Comparison of ENCODE assay signal across 26 cellular contexts in the genomic region with DNA sequence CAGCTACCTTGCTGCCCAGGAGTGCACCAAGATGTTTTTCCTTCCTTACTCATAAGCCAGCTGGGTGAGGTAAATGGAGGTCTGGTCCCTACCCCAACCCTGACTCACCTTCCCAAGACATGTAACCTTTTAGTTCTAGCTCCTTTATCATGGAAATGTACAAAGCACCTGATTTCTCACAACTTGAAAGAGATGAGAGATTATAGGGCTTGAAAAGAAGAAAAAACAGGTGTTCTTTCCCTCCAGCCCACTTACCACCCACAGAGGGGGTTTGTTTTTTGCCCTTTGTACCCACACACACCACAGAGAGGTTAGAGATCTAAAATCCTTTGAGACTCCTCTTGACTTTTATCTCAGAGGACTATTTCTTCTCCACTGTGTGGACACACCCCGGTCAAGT. TPM values are rescaled to one million over a fixed set of nuclear protein-coding genes. Genes with fewer than 3 reads are reported as not detected.
A peak's percentile ranks its signal among the peaks of the same experiment; 100 is the strongest.
DNase-seq lines count a peak whose midpoint lies in the region; ATAC-seq, FAIRE-seq and TF ChIP-seq lines count a peak whose summit lies in the region.
"Had no signal": no experiment of that assay in that cellular context is flagged by ENCODE, and none has a peak within 500 bp of the region (broad histone marks: within the 10 kb centered on the region; RNA-seq: fewer than 3 reads in every experiment).

No MANE protein-coding gene starts in this region.

- H3K4me3 Mint-ChIP-seq in activated CD4-positive, alpha-beta T cell treated with anti-CD3 and anti-CD28 coated beads, Interleukin-2, amount 10 ng/mL, durations not matched to agents 24 days and 14 days: peak overlapping the region; percentile 22
- no peak overlapping the region for H3K4me3 Mint-ChIP-seq in activated naive CD8-positive, alpha-beta T cell treated with anti-CD3 and anti-CD28 coated beads, Interleukin-2, amount 50 U/mL, for 24 hours
- H3K4me3 Mint-ChIP-seq: B cell; effector memory CD8-positive, alpha-beta T cell; immature natural killer cell had no signal

- H2AFZ ChIP-seq in KMS-11 (ENCODE audit: low read depth): no peak overlapping the region

- H3K4me1 ChIP-seq in BLaER1: peaks cover 57% of the 10 kb centered on the region
- H3K4me1 ChIP-seq in KMS-11 (ENCODE audit: low read depth, poor library complexity, severe bottlenecking): peaks cover 59% of the 10 kb centered on the region
- H3K4me1 ChIP-seq in kidney (ENCODE audit: control insufficient read depth in 1 of 2, insufficient read depth in 1 of 2, low read depth in 1 of 2, low read length in 2 of 2): no peaks in the 10 kb centered on the region
- H3K4me1 ChIP-seq: breast epithelium, foreskin keratinocyte, psoas muscle, thyroid gland had no signal

- no peaks in the 10 kb centered on the region for H3K9me3 ChIP-seq in BLaER1
- H3K9me3 ChIP-seq in kidney (ENCODE audit: control insufficient read depth in 1 of 2, low read length in 2 of 2): no peaks in the 10 kb centered on the region
- H3K9me3 ChIP-seq: breast epithelium, left lung, psoas muscle, thyroid gland had no signal

- peak; percentile 75 for ATAC-seq in activated naive CD8-positive, alpha-beta T cell treated with anti-CD3 and anti-CD28 coated beads, Interleukin-2, amount 50 U/mL, for 24 hours
- ATAC-seq: effector memory CD8-positive, alpha-beta T cell; esophagus mucosa; foreskin keratinocyte; left lung; psoas muscle had no signal

- H3K27ac ChIP-seq in BLaER1: no peak overlapping the region
- peak overlapping the region; percentile 94; the same call in 1 of the 2 replicates for H3K27ac ChIP-seq in KMS-11
- no peak overlapping the region for H3K27ac ChIP-seq in kidney (ENCODE audit: low read depth in 2 of 2, low read length in 2 of 2)
- H3K27ac ChIP-seq: breast epithelium, foreskin keratinocyte, left lung, psoas muscle, thyroid gland had no signal

- TF ChIP-seq CTCF in KMS-11 (conservative IDR thresholded peaks at IDR 0.05; ENCODE audit: low read depth, low read length) (no peak), kidney (IDR thresholded peaks at IDR 0.05; ENCODE audit: borderline replicate concordance, extremely low read depth, insufficient read depth) (no peak)

- H3K9me3 Mint-ChIP-seq in activated CD4-positive, alpha-beta T cell treated with anti-CD3 and anti-CD28 coated beads, Interleukin-2, amount 10 ng/mL, durations not matched to agents 24 days and 14 days: peaks cover 3% of the 10 kb centered on the region
- H3K9me3 Mint-ChIP-seq in activated naive CD8-positive, alpha-beta T cell treated with anti-CD3 and anti-CD28 coated beads, Interleukin-2, amount 50 U/mL, for 24 hours: no peaks in the 10 kb centered on the region
- H3K9me3 Mint-ChIP-seq: effector memory CD8-positive, alpha-beta T cell had no signal

- H3K4me2 ChIP-seq in BLaER1: peak overlapping the region; percentile 21; the same call in 1 of the 2 replicates
- H3K4me2 ChIP-seq in KMS-11: peak overlapping the region; percentile 99

- H3K36me3 ChIP-seq in BLaER1: no peaks in the 10 kb centered on the region
- H3K36me3 ChIP-seq in KMS-11 (ENCODE audit: insufficient read depth): no peaks in the 10 kb centered on the region
- no peaks in the 10 kb centered on the region for H3K36me3 ChIP-seq in kidney (ENCODE audit: control insufficient read depth in 1 of 2, insufficient read depth in 2 of 2, low read length in 2 of 2)
- H3K36me3 ChIP-seq: breast epithelium, thyroid gland had no signal

- intact Hi-C loops in activated CD4-positive, alpha-beta T cell treated with anti-CD3 and anti-CD28 coated beads, Interleukin-2, amount 10 ng/mL, durations not matched to agents 24 days and 14 days (cut with micrococcal nuclease): no loop called here
- intact Hi-C loops in kidney (cut with DNase I): no loop called here

- peaks cover 30% of the 10 kb centered on the region for H3K36me3 Mint-ChIP-seq in activated CD4-positive, alpha-beta T cell treated with anti-CD3 and anti-CD28 coated beads, Interleukin-2, amount 10 ng/mL, durations not matched to agents 24 days and 14 days (ENCODE audit: low read depth)
- no peaks in the 10 kb centered on the region for H3K36me3 Mint-ChIP-seq in activated naive CD8-positive, alpha-beta T cell treated with anti-CD3 and anti-CD28 coated beads, Interleukin-2, amount 50 U/mL, for 24 hours (ENCODE audit: low read depth)

- H3K27me3 ChIP-seq in BLaER1 (no peaks in the 10 kb centered on the region), KMS-11 (ENCODE audit: insufficient read depth, low read depth) (no peaks in the 10 kb centered on the region)
- H3K27me3 ChIP-seq: breast epithelium, left lung, thyroid gland had no signal

- no peak overlapping the region for H3K27ac Mint-ChIP-seq in activated CD4-positive, alpha-beta T cell treated with anti-CD3 and anti-CD28 coated beads, Interleukin-2, amount 10 ng/mL, durations not matched to agents 24 days and 14 days
- H3K27ac Mint-ChIP-seq in activated naive CD8-positive, alpha-beta T cell treated with anti-CD3 and anti-CD28 coated beads, Interleukin-2, amount 50 U/mL, for 24 hours: peak overlapping the region; percentile 66
- H3K27ac Mint-ChIP-seq: effector memory CD8-positive, alpha-beta T cell had no signal

- no peaks in the 10 kb centered on the region for H4K20me1 ChIP-seq in BLaER1
- H4K20me1 ChIP-seq in KMS-11 (ENCODE audit: insufficient read depth): no peaks in the 10 kb centered on the region

- H3K4me1 Mint-ChIP-seq in activated CD4-positive, alpha-beta T cell treated with anti-CD3 and anti-CD28 coated beads, Interleukin-2, amount 10 ng/mL, durations not matched to agents 24 days and 14 days: peaks cover 45% of the 10 kb centered on the region
- peaks cover 77% of the 10 kb centered on the region for H3K4me1 Mint-ChIP-seq in activated naive CD8-positive, alpha-beta T cell treated with anti-CD3 and anti-CD28 coated beads, Interleukin-2, amount 50 U/mL, for 24 hours

- H3K9ac ChIP-seq in BLaER1 (no peak overlapping the region), KMS-11 (no peak overlapping the region; the same call in 1 of the 2 replicates), kidney (ENCODE audit: low read length in 2 of 2) (no peak overlapping the region)

- no peak for FAIRE-seq in kidney (lab: Jason Lieb, UNC)
- FAIRE-seq: GM18507 had no signal

- H3K4me3 ChIP-seq in BLaER1 (no peak overlapping the region), KMS-11 (IDR thresholded peaks at IDR 0.05; ENCODE audit: insufficient read depth, low read depth, low read length) (no peak overlapping the region), kidney (ENCODE audit: low read length in 2 of 2) (no peak overlapping the region)
- H3K4me3 ChIP-seq: breast epithelium, left lung, psoas muscle, thyroid gland had no signal

- no peaks in the 10 kb centered on the region for H3K27me3 Mint-ChIP-seq in activated CD4-positive, alpha-beta T cell treated with anti-CD3 and anti-CD28 coated beads, Interleukin-2, amount 10 ng/mL, durations not matched to agents 24 days and 14 days
- H3K27me3 Mint-ChIP-seq in activated naive CD8-positive, alpha-beta T cell treated with anti-CD3 and anti-CD28 coated beads, Interleukin-2, amount 50 U/mL, for 24 hours: no peaks in the 10 kb centered on the region
- H3K27me3 Mint-ChIP-seq: B cell; effector memory CD8-positive, alpha-beta T cell had no signal

- H3K79me2 ChIP-seq in KMS-11 (ENCODE audit: insufficient read depth, low read depth): no peaks in the 10 kb centered on the region

- no peak for DNase-seq in activated CD4-positive, alpha-beta T cell treated with anti-CD3 and anti-CD28 coated beads, Interleukin-2, amount 10 ng/mL, durations not matched to agents 24 days and 14 days
- DNase-seq in activated CD4-positive, alpha-beta T cell treated with anti-CD3 and anti-CD28 coated beads, Interleukin-2, amount 50 U/mL, for 1 hour: no peak
- no peak for DNase-seq in activated naive CD8-positive, alpha-beta T cell treated with anti-CD3 and anti-CD28 coated beads, Interleukin-2, amount 50 U/mL, for 24 hours
- no peak for DNase-seq in effector CD4-positive, alpha-beta T cell
- DNase-seq in kidney: no peak
- DNase-seq in NCI-H2227 treated with DMSO at 0.1 percent for 48 hours (lab: John Stamatoyannopoulos, UW): no peak
- DNase-seq: effector memory CD8-positive, alpha-beta T cell; foreskin keratinocyte; GF-D8; immature natural killer cell; Karpas-422; left lung; mesendoderm; MV-4-11; NCI-H146; NCI-H510A treated with DMSO at 0.1 percent for 48 hours; nucleus accumbens; psoas muscle; SIG-M5; thyroid gland had no signal

RNA-seq across cellular contexts. Expression of gene PLXNC1, which starts 21.1 kb away (rescaled TPM):
- total RNA-seq in activated CD4-positive, alpha-beta T cell treated with anti-CD3 and anti-CD28 coated beads, Interleukin-2, amount 10 ng/mL, durations not matched to agents 24 days and 14 days: 15.0 and 16.0 TPM in 2 replicates
- total RNA-seq in kidney: 11.6 TPM
- 1.8 TPM for polyA plus RNA-seq in kidney (ENCODE audit: insufficient read depth, low read depth, low replicate concordance)
